ENCODE assay signal across 22 cellular contexts in genomic region chr1:224668991-224669390, GRCh38. TPM values are rescaled to one million over a fixed set of nuclear protein-coding genes. Genes with fewer than 3 reads are reported as not detected.
DNase-seq lines count a peak whose midpoint lies in the region; ATAC-seq and TF ChIP-seq lines count a peak whose summit lies in the region.
"Had no signal": no experiment of that assay in that cellular context is flagged by ENCODE, and none has a peak within 500 bp of the region (broad histone marks: within the 10 kb centered on the region; RNA-seq: fewer than 3 reads in every experiment).

No MANE protein-coding gene starts in this region.

- TF ChIP-seq CTCF in fibroblast of mammary gland (conservative IDR thresholded peaks at IDR 0.05; ENCODE audit: control insufficient read depth, insufficient read depth, low read depth, low read length) (no peak), psoas muscle (IDR thresholded peaks at IDR 0.05) (no peak)

- no peak overlapping the region for H3K27ac Mint-ChIP-seq in activated T-helper 2 cell treated with anti-CD3 and anti-CD28 coated beads, Interferon-gamma antibody, Interleukin-2, Interleukin-4, amounts not matched to agents 10 μg/mL and 5 μg/mL and 100 μg/mL, durations not matched to agents 14 hours and 24 hours and 36 hours
- H3K27ac Mint-ChIP-seq: CD4-positive, alpha-beta T cell; H9; IgD-negative memory B cell; stimulated activated naive B cell treated with anti-CD40 and anti-IgM and Interleukin-4, amounts not matched to agents 10 μg/mL and 1 μg/mL and 100 μg/mL, for 72 hours had no signal

- no peak overlapping the region for H3K27ac ChIP-seq in psoas muscle
- H3K27ac ChIP-seq: neutrophil, tibial artery had no signal

- peaks cover 0 to 1% (median 0%) of the 10 kb centered on the region in 3 donors for H3K27me3 ChIP-seq in psoas muscle (ENCODE audit: insufficient read depth in 3 of 3, low read length in 2 of 3)
- H3K27me3 ChIP-seq: neutrophil, tibial artery had no signal

- H3K4me3 ChIP-seq in fibroblast of mammary gland (ENCODE audit: control insufficient read depth, low read depth, low read length) (no peak overlapping the region), psoas muscle (no peak overlapping the region)
- H3K4me3 ChIP-seq: tibial artery had no signal

- peak; percentile 1 for DNase-seq in NCI-H345 (lab: John Stamatoyannopoulos, UW)
- DNase-seq in NCI-H345 treated with DMSO at 0.1 percent for 48 hours (lab: John Stamatoyannopoulos, UW; ENCODE audit: unreplicated experiment): no peak
- DNase-seq in NCI-H2029 treated with DMSO at 0.1 percent for 48 hours (lab: John Stamatoyannopoulos, UW): peak; percentile 11
- peak; percentile 14 for DNase-seq in fibroblast of mammary gland (ENCODE audit: low read depth)
- peak in 1 of 2 donors; percentile 61 for DNase-seq in psoas muscle
- no peak for DNase-seq in activated T-helper 2 cell treated with anti-CD3 and anti-CD28 coated beads, Interferon-gamma antibody, Interleukin-2, Interleukin-4, amounts not matched to agents 10 μg/mL and 5 μg/mL and 100 μg/mL, durations not matched to agents 14 hours and 24 hours and 36 hours (ENCODE audit: low spot score)
- DNase-seq: activated CD4-positive, alpha-beta T cell treated with anti-CD3 and anti-CD28 coated beads, Interleukin-2, amount 50 U/mL, for 4 hours; activated naive CD4-positive, alpha-beta T cell; anterior cingulate cortex; CD4-positive, alpha-beta T cell; cerebellar nuclear complex; effector memory CD4-positive, alpha-beta T cell; H9; NCI-H2227 treated with DMSO at 0.1 percent for 48 hours; NK-92 treated with Interleukin-12 subunit alpha and Interleukin-12 subunit beta, amount 100 ng/mL, for 24 hours; stimulated activated CD4-positive, alpha-beta T cell treated with anti-CD3 and anti-CD28 coated beads, Interleukin-15, amount 100 ng/mL, for 24 hours; stimulated activated naive B cell treated with anti-CD40 and anti-IgM and Interleukin-4, amounts not matched to agents 10 μg/mL and 1 μg/mL and 100 μg/mL, for 72 hours; tibial artery had no signal

- H3K4me1 ChIP-seq in psoas muscle: peaks cover 4% of the 10 kb centered on the region
- H3K4me1 ChIP-seq: tibial artery had no signal

- intact Hi-C loops in psoas muscle (cut with DNase I): no loop called here
- intact Hi-C loops in activated T-helper 2 cell treated with anti-CD3 and anti-CD28 coated beads, Interferon-gamma antibody, Interleukin-2, Interleukin-4, amounts not matched to agents 10 μg/mL and 5 μg/mL and 100 μg/mL, durations not matched to agents 14 hours and 24 hours and 36 hours (cut with micrococcal nuclease): no loop called here

- H3K36me3 Mint-ChIP-seq in activated T-helper 2 cell treated with anti-CD3 and anti-CD28 coated beads, Interferon-gamma antibody, Interleukin-2, Interleukin-4, amounts not matched to agents 10 μg/mL and 5 μg/mL and 100 μg/mL, durations not matched to agents 14 hours and 24 hours and 36 hours (ENCODE audit: low read depth): no peaks in the 10 kb centered on the region
- H3K36me3 Mint-ChIP-seq: IgD-negative memory B cell; stimulated activated naive B cell treated with anti-CD40 and anti-IgM and Interleukin-4, amounts not matched to agents 10 μg/mL and 1 μg/mL and 100 μg/mL, for 72 hours had no signal

- ATAC-seq in psoas muscle (peak; percentile 81 to 93 (median 88)), HG02763 (IDR thresholded peaks at IDR 0.05; ENCODE audit: unreplicated experiment) (no peak), GM19397 (IDR thresholded peaks at IDR 0.05; ENCODE audit: unreplicated experiment) (no peak)
- ATAC-seq: stimulated activated naive B cell treated with anti-CD40 and anti-IgM and Interleukin-4, amounts not matched to agents 10 μg/mL and 1 μg/mL and 100 μg/mL, for 72 hours had no signal

- H3K4me3 Mint-ChIP-seq in activated T-helper 2 cell treated with anti-CD3 and anti-CD28 coated beads, Interferon-gamma antibody, Interleukin-2, Interleukin-4, amounts not matched to agents 10 μg/mL and 5 μg/mL and 100 μg/mL, durations not matched to agents 14 hours and 24 hours and 36 hours (ENCODE audit: low read depth): no peak overlapping the region
- H3K4me3 Mint-ChIP-seq: CD4-positive, alpha-beta T cell; H9; IgD-negative memory B cell; stimulated activated naive B cell treated with anti-CD40 and anti-IgM and Interleukin-4, amounts not matched to agents 10 μg/mL and 1 μg/mL and 100 μg/mL, for 72 hours had no signal

- no peaks in the 10 kb centered on the region for H3K4me1 Mint-ChIP-seq in activated T-helper 2 cell treated with anti-CD3 and anti-CD28 coated beads, Interferon-gamma antibody, Interleukin-2, Interleukin-4, amounts not matched to agents 10 μg/mL and 5 μg/mL and 100 μg/mL, durations not matched to agents 14 hours and 24 hours and 36 hours (ENCODE audit: low read depth)
- H3K4me1 Mint-ChIP-seq: stimulated activated naive B cell treated with anti-CD40 and anti-IgM and Interleukin-4, amounts not matched to agents 10 μg/mL and 1 μg/mL and 100 μg/mL, for 72 hours had no signal

- H3K9me3 Mint-ChIP-seq in activated T-helper 2 cell treated with anti-CD3 and anti-CD28 coated beads, Interferon-gamma antibody, Interleukin-2, Interleukin-4, amounts not matched to agents 10 μg/mL and 5 μg/mL and 100 μg/mL, durations not matched to agents 14 hours and 24 hours and 36 hours: no peaks in the 10 kb centered on the region
- H3K9me3 Mint-ChIP-seq: CD4-positive, alpha-beta T cell; IgD-negative memory B cell; stimulated activated naive B cell treated with anti-CD40 and anti-IgM and Interleukin-4, amounts not matched to agents 10 μg/mL and 1 μg/mL and 100 μg/mL, for 72 hours had no signal

- H3K27me3 Mint-ChIP-seq in activated T-helper 2 cell treated with anti-CD3 and anti-CD28 coated beads, Interferon-gamma antibody, Interleukin-2, Interleukin-4, amounts not matched to agents 10 μg/mL and 5 μg/mL and 100 μg/mL, durations not matched to agents 14 hours and 24 hours and 36 hours (ENCODE audit: low read depth): peaks cover 16% of the 10 kb centered on the region
- H3K27me3 Mint-ChIP-seq: CD4-positive, alpha-beta T cell had no signal

- 8 to 18% (median 10%) methylated on average over 3 of the region's 3 CpGs for WGBS in psoas muscle, 3 donors

- no peaks in the 10 kb centered on the region for H3K36me3 ChIP-seq in psoas muscle (ENCODE audit: insufficient read depth in 1 of 2, low read depth in 1 of 2)
- H3K36me3 ChIP-seq: neutrophil, tibial artery had no signal

- H3K9me3 ChIP-seq in psoas muscle: no peaks in the 10 kb centered on the region
- H3K9me3 ChIP-seq: neutrophil, tibial artery had no signal

RNA-seq across cellular contexts. Expression of gene CNIH3, which starts 52.9 kb away (rescaled TPM):
- 1 to 10 TPM in 3 of 4 donors, under 1 TPM in 1; 0.46 to 1.9 (median 1.3) TPM for total RNA-seq in psoas muscle
- 1 to 10 TPM in 1 of 3 donors, under 1 TPM in 2; 0.39 to 1.8 (median 0.42) TPM for polyA plus RNA-seq in psoas muscle
- 0.94 and 1.5 TPM in 2 replicates for total RNA-seq in activated T-helper 2 cell treated with anti-CD3 and anti-CD28 coated beads, Interferon-gamma antibody, Interleukin-2, Interleukin-4, amounts not matched to agents 10 μg/mL and 5 μg/mL and 100 μg/mL, durations not matched to agents 14 hours and 24 hours and 36 hours

Comparison
In these comparisons a context has a peak if more than half of its experiments do, and no peak if none do; other contexts are left out.
1. DNase-seq: peak in NCI-H345 (single experiment), NCI-H2029 treated with DMSO at 0.1 percent for 48 hours (single experiment) and fibroblast of mammary gland (single experiment); none in NCI-H345 treated with DMSO at 0.1 percent for 48 hours (single experiment) and activated T-helper 2 cell treated with anti-CD3 and anti-CD28 coated beads, Interferon-gamma antibody, Interleukin-2, Interleukin-4, amounts not matched to agents 10 μg/mL and 5 μg/mL and 100 μg/mL, durations not matched to agents 14 hours and 24 hours and 36 hours (single experiment).
2. ATAC-seq: peak in psoas muscle (4 of 4); none in HG02763 (single experiment) and GM19397 (single experiment).